1 cellular context compared by ENCODE assay signal in the genomic region with DNA sequence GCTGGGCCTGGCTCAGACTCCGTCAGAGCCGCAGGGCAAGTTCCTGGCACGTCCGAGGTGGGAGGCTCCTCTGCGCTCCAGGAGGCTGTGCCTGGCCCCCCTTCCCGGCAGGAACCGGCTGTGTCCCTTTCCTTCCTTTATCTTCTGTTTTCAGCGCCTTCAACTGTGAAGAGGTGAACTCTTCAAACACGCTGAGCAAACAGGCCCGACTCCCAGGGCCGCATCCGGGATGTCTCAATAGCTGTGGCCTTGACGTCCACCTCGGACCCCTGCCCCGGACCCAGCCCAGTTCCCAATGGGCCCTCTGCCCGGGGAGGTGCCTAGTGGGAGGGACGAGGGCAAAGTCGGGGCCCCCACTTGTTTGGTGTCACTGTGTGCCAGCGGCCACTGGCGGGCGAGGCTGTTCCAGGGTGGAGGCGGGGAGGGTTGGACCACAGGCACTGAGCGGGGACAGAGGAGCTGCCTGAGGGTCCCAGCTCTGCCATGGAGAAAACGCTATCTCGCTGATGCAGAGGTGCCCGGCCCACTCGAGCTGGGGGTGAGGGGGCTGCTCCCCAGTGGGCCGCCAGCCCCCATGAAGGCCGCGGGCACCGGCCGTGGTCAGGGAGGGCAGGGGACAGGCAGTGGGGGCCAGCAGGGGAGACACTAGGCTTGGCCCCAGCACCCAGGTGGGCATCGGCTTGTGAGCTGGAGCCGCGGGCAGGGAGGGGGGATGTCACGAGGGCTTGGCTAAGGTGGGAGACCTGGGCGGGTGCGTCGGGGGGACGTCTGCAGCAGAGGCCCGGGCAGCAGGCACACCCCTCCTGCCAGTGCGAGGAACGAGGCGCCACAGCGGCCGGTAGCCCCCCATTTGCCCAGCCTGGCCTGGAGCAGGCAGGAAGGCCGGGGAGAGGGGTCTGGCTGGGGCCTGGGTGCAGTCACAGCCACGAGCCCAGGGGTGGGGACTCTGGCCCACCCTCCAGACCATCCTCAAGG.
TF ChIP-seq lines count a peak whose summit lies in the region.

No MANE protein-coding gene starts in this region.

TF ChIP-seq in H1, 55 proteins besides CTCF, POLR2A, EP300 and RAD21:
- no peak for TF ChIP-seq YY1 (IDR thresholded peaks at IDR 0.05; ENCODE audit: low read depth, low read length)
- TF ChIP-seq ASH2L (IDR thresholded peaks at IDR 0.05; ENCODE audit: low read length) = no peak
- no peak for TF ChIP-seq CBX8 (IDR thresholded peaks at IDR 0.05; ENCODE audit: borderline replicate concordance, low read depth, low read length)
- no peak for TF ChIP-seq CHD2 (IDR thresholded peaks at IDR 0.05; ENCODE audit: low read length)
- no peak for TF ChIP-seq KDM5A (IDR thresholded peaks at IDR 0.05; ENCODE audit: low read length)
- TF ChIP-seq SP2 (IDR thresholded peaks at IDR 0.05; ENCODE audit: low read length) = no peak
- TF ChIP-seq BACH1 (IDR thresholded peaks at IDR 0.05; ENCODE audit: low read length) = no peak
- TF ChIP-seq SUZ12 (IDR thresholded peaks at IDR 0.05; ENCODE audit: low read length) = no peak
- TF ChIP-seq HDAC2 (IDR thresholded peaks at IDR 0.05; ENCODE audit: borderline replicate concordance in 1 of 2, low read depth in 2 of 2, low read length in 2 of 2) = no peak
- TF ChIP-seq BCL11A (IDR thresholded peaks at IDR 0.05; ENCODE audit: low read depth in 2 of 2, low read length in 2 of 2) = no peak
- TF ChIP-seq POLR2AphosphoS5 (IDR thresholded peaks at IDR 0.05; ENCODE audit: low read depth, low read length) = no peak
- no peak for TF ChIP-seq EGR1 (IDR thresholded peaks at IDR 0.05; ENCODE audit: borderline replicate concordance, low read depth, low read length)
- no peak for TF ChIP-seq RXRA (IDR thresholded peaks at IDR 0.05; ENCODE audit: insufficient read depth, low read depth, low read length)
- TF ChIP-seq, protein P1, sequence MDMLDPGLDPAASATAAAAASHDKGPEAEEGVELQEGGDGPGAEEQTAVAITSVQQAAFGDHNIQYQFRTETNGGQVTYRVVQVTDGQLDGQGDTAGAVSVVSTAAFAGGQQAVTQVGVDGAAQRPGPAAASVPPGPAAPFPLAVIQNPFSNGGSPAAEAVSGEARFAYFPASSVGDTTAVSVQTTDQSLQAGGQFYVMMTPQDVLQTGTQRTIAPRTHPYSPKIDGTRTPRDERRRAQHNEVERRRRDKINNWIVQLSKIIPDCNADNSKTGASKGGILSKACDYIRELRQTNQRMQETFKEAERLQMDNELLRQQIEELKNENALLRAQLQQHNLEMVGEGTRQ (IDR thresholded peaks at IDR 0.05; ENCODE audit: low read length) = no peak
- TF ChIP-seq CBX5 (IDR thresholded peaks at IDR 0.05; ENCODE audit: low read depth, low read length) = no peak
- no peak for TF ChIP-seq TAF7 (optimal IDR thresholded peaks at IDR 0.05; ENCODE audit: borderline replicate concordance, low read depth, low read length)
- no peak for TF ChIP-seq HDAC6 (IDR thresholded peaks at IDR 0.05; ENCODE audit: low read depth, low read length)
- no peak for TF ChIP-seq JUN (IDR thresholded peaks at IDR 0.05; ENCODE audit: low read depth, low read length)
- TF ChIP-seq KDM4A (IDR thresholded peaks at IDR 0.05; ENCODE audit: low read depth, low read length, severe bottlenecking) = no peak
TF ChIP-seq in H1: peak in this region for 0.
